In the genomic region with DNA sequence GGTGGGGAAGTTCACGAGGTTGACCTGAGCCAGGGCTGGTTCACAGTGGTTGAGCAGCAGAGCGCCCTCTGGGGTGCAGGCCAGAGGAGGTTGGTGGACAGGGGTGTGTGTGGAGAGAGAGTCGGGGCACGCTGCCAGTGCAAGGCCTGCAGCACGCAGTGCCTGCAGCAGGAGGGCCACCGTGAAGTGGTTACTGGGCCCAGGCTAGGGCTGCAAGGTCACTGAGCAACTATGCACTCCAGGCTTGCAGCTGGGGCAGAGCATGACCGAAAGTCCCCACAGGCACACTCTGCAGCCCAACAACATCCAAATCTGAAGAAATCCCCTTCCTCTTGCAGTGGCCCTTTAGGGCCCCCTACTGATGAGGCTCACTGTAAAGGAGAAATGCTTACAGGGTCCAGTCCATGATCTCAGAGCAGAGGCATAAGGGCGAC, we compare ENCODE assay signal across 1 cellular context.
TF ChIP-seq lines count a peak whose summit lies in the region.

No MANE protein-coding gene starts in this region.

TF ChIP-seq in HepG2, 621 proteins besides CTCF, POLR2A, EP300 and RAD21 (continued from another document):
- TF ChIP-seq, protein P1, sequence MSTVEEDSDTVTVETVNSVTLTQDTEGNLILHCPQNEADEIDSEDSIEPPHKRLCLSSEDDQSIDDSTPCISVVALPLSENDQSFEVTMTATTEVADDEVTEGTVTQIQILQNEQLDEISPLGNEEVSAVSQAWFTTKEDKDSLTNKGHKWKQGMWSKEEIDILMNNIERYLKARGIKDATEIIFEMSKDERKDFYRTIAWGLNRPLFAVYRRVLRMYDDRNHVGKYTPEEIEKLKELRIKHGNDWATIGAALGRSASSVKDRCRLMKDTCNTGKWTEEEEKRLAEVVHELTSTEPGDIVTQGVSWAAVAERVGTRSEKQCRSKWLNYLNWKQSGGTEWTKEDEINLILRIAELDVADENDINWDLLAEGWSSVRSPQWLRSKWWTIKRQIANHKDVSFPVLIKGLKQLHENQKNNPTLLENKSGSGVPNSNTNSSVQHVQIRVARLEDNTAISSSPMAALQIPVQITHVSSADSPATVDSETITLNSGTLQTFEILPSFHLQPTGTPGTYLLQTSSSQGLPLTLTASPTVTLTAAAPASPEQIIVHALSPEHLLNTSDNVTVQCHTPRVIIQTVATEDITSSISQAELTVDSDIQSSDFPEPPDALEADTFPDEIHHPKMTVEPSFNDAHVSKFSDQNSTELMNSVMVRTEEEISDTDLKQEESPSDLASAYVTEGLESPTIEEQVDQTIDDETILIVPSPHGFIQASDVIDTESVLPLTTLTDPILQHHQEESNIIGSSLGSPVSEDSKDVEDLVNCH (CRISPR knock-in tag; IDR thresholded peaks at IDR 0.05), result no peak
- TF ChIP-seq HNF4A (CRISPR knock-in tag; IDR thresholded peaks at IDR 0.05) (no peak; the same call in 1 of the 2 replicates), ZNF619 (CRISPR knock-in tag; IDR thresholded peaks at IDR 0.05) (no peak), SALL1 (CRISPR knock-in tag; IDR thresholded peaks at IDR 0.05) (peak; percentile 75; the same call in 1 of the 2 replicates), SIX4 (CRISPR knock-in tag; IDR thresholded peaks at IDR 0.05) (no peak), HOXA5 (CRISPR knock-in tag; IDR thresholded peaks at IDR 0.05) (no peak), NFKB2 (CRISPR knock-in tag; IDR thresholded peaks at IDR 0.05; ENCODE audit: borderline replicate concordance) (peak; percentile 20; the same call in 1 of the 2 replicates), ZNF205 (CRISPR knock-in tag; IDR thresholded peaks at IDR 0.05) (0 out of 2 replicates have a peak, but pooled peaks have one; percentile 53), MAFG (CRISPR knock-in tag; IDR thresholded peaks at IDR 0.05) (no peak), ZNF235 (CRISPR knock-in tag; IDR thresholded peaks at IDR 0.05; ENCODE audit: borderline replicate concordance) (no peak), ERF (CRISPR knock-in tag; IDR thresholded peaks at IDR 0.05) (0 out of 2 replicates have a peak, but pooled peaks have one; percentile 35), ZNF670 (CRISPR knock-in tag; IDR thresholded peaks at IDR 0.05; ENCODE audit: borderline replicate concordance) (no peak), NFATC3 (CRISPR knock-in tag; IDR thresholded peaks at IDR 0.05) (no peak), EED (CRISPR knock-in tag; IDR thresholded peaks at IDR 0.05) (no peak), ZFP41 (CRISPR knock-in tag; IDR thresholded peaks at IDR 0.05; ENCODE audit: borderline replicate concordance) (no peak), NFIC (IDR thresholded peaks at IDR 0.05; ENCODE audit: low read length) (no peak), HNRNPK (IDR thresholded peaks at IDR 0.05; ENCODE audit: low read depth, low read length, poor library complexity, severe bottlenecking) (no peak), ZNF850 (CRISPR knock-in tag; conservative IDR thresholded peaks at IDR 0.05) (no peak), NCOR1 (IDR thresholded peaks at IDR 0.05; ENCODE audit: borderline replicate concordance, low read length) (no peak), ADNP (CRISPR knock-in tag; IDR thresholded peaks at IDR 0.05) (0 out of 2 replicates have a peak, but pooled peaks have one; percentile 23), BRD4 (CRISPR knock-in tag; IDR thresholded peaks at IDR 0.05) (no peak), SNRNP70 (IDR thresholded peaks at IDR 0.05; ENCODE audit: low read depth, low read length) (no peak), FOXM1 (CRISPR knock-in tag; IDR thresholded peaks at IDR 0.05) (no peak), SMYD3 (CRISPR knock-in tag; IDR thresholded peaks at IDR 0.05) (no peak), ZNF274 (CRISPR knock-in tag; IDR thresholded peaks at IDR 0.05) (0 out of 2 replicates have a peak, but pooled peaks have one; percentile 54), HDAC1 (CRISPR knock-in tag; IDR thresholded peaks at IDR 0.05) (no peak), ATAD3A (CRISPR knock-in tag; IDR thresholded peaks at IDR 0.05) (no peak), CBX1 (IDR thresholded peaks at IDR 0.05; ENCODE audit: low read depth) (no peak), TMF1 (CRISPR knock-in tag; IDR thresholded peaks at IDR 0.05; ENCODE audit: low read depth) (no peak), ZBTB21 (CRISPR knock-in tag; IDR thresholded peaks at IDR 0.05) (no peak)
- TF ChIP-seq, protein P2, sequence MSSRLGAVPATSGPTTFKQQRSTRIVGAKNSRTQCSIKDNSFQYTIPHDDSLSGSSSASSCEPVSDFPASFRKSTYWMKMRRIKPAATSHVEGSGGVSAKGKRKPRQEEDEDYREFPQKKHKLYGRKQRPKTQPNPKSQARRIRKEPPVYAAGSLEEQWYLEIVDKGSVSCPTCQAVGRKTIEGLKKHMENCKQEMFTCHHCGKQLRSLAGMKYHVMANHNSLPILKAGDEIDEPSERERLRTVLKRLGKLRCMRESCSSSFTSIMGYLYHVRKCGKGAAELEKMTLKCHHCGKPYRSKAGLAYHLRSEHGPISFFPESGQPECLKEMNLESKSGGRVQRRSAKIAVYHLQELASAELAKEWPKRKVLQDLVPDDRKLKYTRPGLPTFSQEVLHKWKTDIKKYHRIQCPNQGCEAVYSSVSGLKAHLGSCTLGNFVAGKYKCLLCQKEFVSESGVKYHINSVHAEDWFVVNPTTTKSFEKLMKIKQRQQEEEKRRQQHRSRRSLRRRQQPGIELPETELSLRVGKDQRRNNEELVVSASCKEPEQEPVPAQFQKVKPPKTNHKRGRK (CRISPR knock-in tag; IDR thresholded peaks at IDR 0.05), result no peak
- TF ChIP-seq, protein P3, sequence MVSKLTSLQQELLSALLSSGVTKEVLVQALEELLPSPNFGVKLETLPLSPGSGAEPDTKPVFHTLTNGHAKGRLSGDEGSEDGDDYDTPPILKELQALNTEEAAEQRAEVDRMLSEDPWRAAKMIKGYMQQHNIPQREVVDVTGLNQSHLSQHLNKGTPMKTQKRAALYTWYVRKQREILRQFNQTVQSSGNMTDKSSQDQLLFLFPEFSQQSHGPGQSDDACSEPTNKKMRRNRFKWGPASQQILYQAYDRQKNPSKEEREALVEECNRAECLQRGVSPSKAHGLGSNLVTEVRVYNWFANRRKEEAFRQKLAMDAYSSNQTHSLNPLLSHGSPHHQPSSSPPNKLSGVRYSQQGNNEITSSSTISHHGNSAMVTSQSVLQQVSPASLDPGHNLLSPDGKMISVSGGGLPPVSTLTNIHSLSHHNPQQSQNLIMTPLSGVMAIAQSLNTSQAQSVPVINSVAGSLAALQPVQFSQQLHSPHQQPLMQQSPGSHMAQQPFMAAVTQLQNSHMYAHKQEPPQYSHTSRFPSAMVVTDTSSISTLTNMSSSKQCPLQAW (CRISPR knock-in tag; IDR thresholded peaks at IDR 0.05), result peak; percentile 50; the same call in 1 of the 2 replicates
- TF ChIP-seq, protein P4, sequence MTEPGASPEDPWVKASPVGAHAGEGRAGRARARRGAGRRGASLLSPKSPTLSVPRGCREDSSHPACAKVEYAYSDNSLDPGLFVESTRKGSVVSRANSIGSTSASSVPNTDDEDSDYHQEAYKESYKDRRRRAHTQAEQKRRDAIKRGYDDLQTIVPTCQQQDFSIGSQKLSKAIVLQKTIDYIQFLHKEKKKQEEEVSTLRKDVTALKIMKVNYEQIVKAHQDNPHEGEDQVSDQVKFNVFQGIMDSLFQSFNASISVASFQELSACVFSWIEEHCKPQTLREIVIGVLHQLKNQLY (CRISPR knock-in tag; IDR thresholded peaks at IDR 0.05), result no peak
- TF ChIP-seq, protein P5, sequence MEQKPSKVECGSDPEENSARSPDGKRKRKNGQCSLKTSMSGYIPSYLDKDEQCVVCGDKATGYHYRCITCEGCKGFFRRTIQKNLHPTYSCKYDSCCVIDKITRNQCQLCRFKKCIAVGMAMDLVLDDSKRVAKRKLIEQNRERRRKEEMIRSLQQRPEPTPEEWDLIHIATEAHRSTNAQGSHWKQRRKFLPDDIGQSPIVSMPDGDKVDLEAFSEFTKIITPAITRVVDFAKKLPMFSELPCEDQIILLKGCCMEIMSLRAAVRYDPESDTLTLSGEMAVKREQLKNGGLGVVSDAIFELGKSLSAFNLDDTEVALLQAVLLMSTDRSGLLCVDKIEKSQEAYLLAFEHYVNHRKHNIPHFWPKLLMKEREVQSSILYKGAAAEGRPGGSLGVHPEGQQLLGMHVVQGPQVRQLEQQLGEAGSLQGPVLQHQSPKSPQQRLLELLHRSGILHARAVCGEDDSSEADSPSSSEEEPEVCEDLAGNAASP (CRISPR knock-in tag; IDR thresholded peaks at IDR 0.05; ENCODE audit: borderline replicate concordance), result no peak
- TF ChIP-seq, protein P6, sequence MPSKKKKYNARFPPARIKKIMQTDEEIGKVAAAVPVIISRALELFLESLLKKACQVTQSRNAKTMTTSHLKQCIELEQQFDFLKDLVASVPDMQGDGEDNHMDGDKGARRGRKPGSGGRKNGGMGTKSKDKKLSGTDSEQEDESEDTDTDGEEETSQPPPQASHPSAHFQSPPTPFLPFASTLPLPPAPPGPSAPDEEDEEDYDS (CRISPR knock-in tag; IDR thresholded peaks at IDR 0.05), result 0 out of 2 replicates have a peak, but pooled peaks have one; percentile 19
- TF ChIP-seq, protein P7, sequence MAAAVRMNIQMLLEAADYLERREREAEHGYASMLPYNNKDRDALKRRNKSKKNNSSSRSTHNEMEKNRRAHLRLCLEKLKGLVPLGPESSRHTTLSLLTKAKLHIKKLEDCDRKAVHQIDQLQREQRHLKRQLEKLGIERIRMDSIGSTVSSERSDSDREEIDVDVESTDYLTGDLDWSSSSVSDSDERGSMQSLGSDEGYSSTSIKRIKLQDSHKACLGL (CRISPR knock-in tag; IDR thresholded peaks at IDR 0.05), result no peak
- TF ChIP-seq, protein P8, sequence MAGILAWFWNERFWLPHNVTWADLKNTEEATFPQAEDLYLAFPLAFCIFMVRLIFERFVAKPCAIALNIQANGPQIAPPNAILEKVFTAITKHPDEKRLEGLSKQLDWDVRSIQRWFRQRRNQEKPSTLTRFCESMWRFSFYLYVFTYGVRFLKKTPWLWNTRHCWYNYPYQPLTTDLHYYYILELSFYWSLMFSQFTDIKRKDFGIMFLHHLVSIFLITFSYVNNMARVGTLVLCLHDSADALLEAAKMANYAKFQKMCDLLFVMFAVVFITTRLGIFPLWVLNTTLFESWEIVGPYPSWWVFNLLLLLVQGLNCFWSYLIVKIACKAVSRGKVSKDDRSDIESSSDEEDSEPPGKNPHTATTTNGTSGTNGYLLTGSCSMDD (CRISPR knock-in tag; IDR thresholded peaks at IDR 0.05), result no peak
- TF ChIP-seq, protein P9, sequence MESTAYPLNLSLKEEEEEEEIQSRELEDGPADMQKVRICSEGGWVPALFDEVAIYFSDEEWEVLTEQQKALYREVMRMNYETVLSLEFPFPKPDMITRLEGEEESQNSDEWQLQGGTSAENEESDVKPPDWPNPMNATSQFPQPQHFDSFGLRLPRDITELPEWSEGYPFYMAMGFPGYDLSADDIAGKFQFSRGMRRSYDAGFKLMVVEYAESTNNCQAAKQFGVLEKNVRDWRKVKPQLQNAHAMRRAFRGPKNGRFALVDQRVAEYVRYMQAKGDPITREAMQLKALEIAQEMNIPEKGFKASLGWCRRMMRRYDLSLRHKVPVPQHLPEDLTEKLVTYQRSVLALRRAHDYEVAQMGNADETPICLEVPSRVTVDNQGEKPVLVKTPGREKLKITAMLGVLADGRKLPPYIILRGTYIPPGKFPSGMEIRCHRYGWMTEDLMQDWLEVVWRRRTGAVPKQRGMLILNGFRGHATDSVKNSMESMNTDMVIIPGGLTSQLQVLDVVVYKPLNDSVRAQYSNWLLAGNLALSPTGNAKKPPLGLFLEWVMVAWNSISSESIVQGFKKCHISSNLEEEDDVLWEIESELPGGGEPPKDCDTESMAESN (CRISPR knock-in tag; conservative IDR thresholded peaks at IDR 0.05), result 0 out of 2 replicates have a peak, but pooled peaks have one; percentile 24
